ENCODE assay signal across 7 cellular contexts in the genomic region with DNA sequence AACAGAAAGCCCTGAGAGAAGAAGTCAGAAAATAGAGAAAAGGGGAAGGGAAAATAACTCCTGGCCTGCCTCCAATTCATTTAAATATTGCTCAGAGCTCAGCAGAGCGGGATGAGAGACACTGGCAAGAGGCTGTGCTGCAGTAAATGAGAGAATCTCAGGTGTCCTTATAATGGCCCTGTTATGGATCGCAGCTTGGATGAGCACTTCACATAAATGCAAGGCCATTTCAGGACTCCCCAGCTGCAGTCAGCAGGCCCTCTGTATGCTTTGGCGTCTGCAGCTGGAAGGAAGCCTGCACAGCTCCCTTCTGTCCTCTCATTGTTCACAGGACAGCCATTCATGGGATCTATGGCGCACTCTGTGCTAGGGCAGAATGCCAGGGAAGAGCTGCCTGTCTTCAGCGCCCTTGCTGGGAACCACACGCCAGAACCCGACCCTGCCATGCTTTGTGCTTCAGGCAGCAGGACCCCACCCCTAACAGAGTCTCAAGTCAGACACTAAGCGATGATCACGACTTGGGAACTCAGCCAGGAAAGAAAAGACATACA. TPM values are rescaled to one million over a fixed set of nuclear protein-coding genes. Genes with fewer than 3 reads are reported as not detected.
A peak's percentile ranks its signal among the peaks of the same experiment; 100 is the strongest.
DNase-seq lines count a peak whose midpoint lies in the region; ATAC-seq and FAIRE-seq lines count a peak whose summit lies in the region.

No MANE protein-coding gene starts in this region.

- H3K9me3 Mint-ChIP-seq in naive B cell = no peaks in the 10 kb centered on the region
- H3K9me3 Mint-ChIP-seq in activated T-helper 1 cell treated with anti-CD3 and anti-CD28 coated beads, Interleukin-12 subunit alpha, Interleukin-12 subunit beta, Interleukin-2, Interleukin-4 antibody, amounts not matched to agents 30 ng/mL and 10 ng/mL and 1 ng/mL, durations not matched to agents 14 hours and 24 hours and 36 hours = no peaks in the 10 kb centered on the region

- FAIRE-seq in GM19239 (lab: Jason Lieb, UNC) = peak; percentile 47

- H3K4me3 Mint-ChIP-seq in naive B cell = peak overlapping the region; percentile 44 to 87 (median 74)
- H3K4me3 Mint-ChIP-seq in activated T-helper 1 cell treated with anti-CD3 and anti-CD28 coated beads, Interleukin-12 subunit alpha, Interleukin-12 subunit beta, Interleukin-2, Interleukin-4 antibody, amounts not matched to agents 30 ng/mL and 10 ng/mL and 1 ng/mL, durations not matched to agents 14 hours and 24 hours and 36 hours = no peak overlapping the region

- H3K27ac Mint-ChIP-seq in naive B cell = peak overlapping the region in 5 of 6 donors; percentile 14 to 90 (median 36)
- H3K27ac Mint-ChIP-seq in activated T-helper 1 cell treated with anti-CD3 and anti-CD28 coated beads, Interleukin-12 subunit alpha, Interleukin-12 subunit beta, Interleukin-2, Interleukin-4 antibody, amounts not matched to agents 30 ng/mL and 10 ng/mL and 1 ng/mL, durations not matched to agents 14 hours and 24 hours and 36 hours = no peak overlapping the region

- DNase-seq in GM19239 (ENCODE audit: insufficient read length, low spot score) (peak; percentile 18), NOMO-1 treated with dmso at 0.1 percent for 144 hours (lab: John Stamatoyannopoulos, UW; ENCODE audit: unreplicated experiment) (peak; percentile 32), naive B cell (peak; percentile 39)
- DNase-seq in activated T-helper 1 cell treated with anti-CD3 and anti-CD28 coated beads, Interleukin-12 subunit alpha, Interleukin-12 subunit beta, Interleukin-2, Interleukin-4 antibody, amounts not matched to agents 30 ng/mL and 10 ng/mL and 1 ng/mL, durations not matched to agents 14 hours and 24 hours and 36 hours (ENCODE audit: low spot score) = no peak
- DNase-seq in central memory CD4-positive, alpha-beta T cell = no peak

- no peak overlapping the region for H3K4me3 ChIP-seq in ectodermal cell (ENCODE audit: insufficient read depth, low read depth, low read length)

- peaks cover 10% of the 10 kb centered on the region for H3K4me1 ChIP-seq in ectodermal cell (ENCODE audit: control insufficient read depth, insufficient read depth, low read length)

- 47 to 56% methylated on average over 9 of the region's 9 CpGs for WGBS in ectodermal cell, 2 experiments

- H3K36me3 ChIP-seq in ectodermal cell (ENCODE audit: control insufficient read depth, insufficient read depth, low read length) = no peaks in the 10 kb centered on the region

- ATAC-seq in HG03439 (IDR thresholded peaks at IDR 0.05; ENCODE audit: unreplicated experiment) = peak; percentile 75
- peak; percentile 79 to 94 for ATAC-seq in naive B cell (ENCODE audit: low read depth in 2 of 2)

- intact Hi-C loops in activated T-helper 1 cell treated with anti-CD3 and anti-CD28 coated beads, Interleukin-12 subunit alpha, Interleukin-12 subunit beta, Interleukin-2, Interleukin-4 antibody, amounts not matched to agents 30 ng/mL and 10 ng/mL and 1 ng/mL, durations not matched to agents 14 hours and 24 hours and 36 hours (cut with micrococcal nuclease) = no loop called here

- peaks cover 17 to 20% (median 19%) of the 10 kb centered on the region in 3 donors for H3K4me1 Mint-ChIP-seq in naive B cell
- peaks cover 7% of the 10 kb centered on the region for H3K4me1 Mint-ChIP-seq in activated T-helper 1 cell treated with anti-CD3 and anti-CD28 coated beads, Interleukin-12 subunit alpha, Interleukin-12 subunit beta, Interleukin-2, Interleukin-4 antibody, amounts not matched to agents 30 ng/mL and 10 ng/mL and 1 ng/mL, durations not matched to agents 14 hours and 24 hours and 36 hours (ENCODE audit: low read depth)

- H3K9me3 ChIP-seq in ectodermal cell (ENCODE audit: control insufficient read depth, low read length) = no peaks in the 10 kb centered on the region

- no peaks in the 10 kb centered on the region for H3K36me3 Mint-ChIP-seq in naive B cell
- H3K36me3 Mint-ChIP-seq in activated T-helper 1 cell treated with anti-CD3 and anti-CD28 coated beads, Interleukin-12 subunit alpha, Interleukin-12 subunit beta, Interleukin-2, Interleukin-4 antibody, amounts not matched to agents 30 ng/mL and 10 ng/mL and 1 ng/mL, durations not matched to agents 14 hours and 24 hours and 36 hours (ENCODE audit: low read depth) = no peaks in the 10 kb centered on the region

- H3K27ac ChIP-seq in ectodermal cell (ENCODE audit: insufficient read depth, low read depth, low read length, poor library complexity, severe bottlenecking) = peak overlapping the region; percentile 53

- H3K27me3 ChIP-seq in ectodermal cell (ENCODE audit: control insufficient read depth, insufficient read depth, low read length, poor library complexity, severe bottlenecking) = no peaks in the 10 kb centered on the region

- H3K27me3 Mint-ChIP-seq in naive B cell = no peaks in the 10 kb centered on the region
- H3K27me3 Mint-ChIP-seq in activated T-helper 1 cell treated with anti-CD3 and anti-CD28 coated beads, Interleukin-12 subunit alpha, Interleukin-12 subunit beta, Interleukin-2, Interleukin-4 antibody, amounts not matched to agents 30 ng/mL and 10 ng/mL and 1 ng/mL, durations not matched to agents 14 hours and 24 hours and 36 hours (ENCODE audit: insufficient read depth) = peaks cover 18% of the 10 kb centered on the region

RNA-seq across cellular contexts. Expression of gene ABCB10, which starts 20.7 kb away (rescaled TPM):
- 12.3 TPM for polyA plus RNA-seq in ectodermal cell (2013, experiment 1 of 4)
- polyA plus RNA-seq in ectodermal cell (2013, experiment 2 of 4) = 13.6 TPM
- 10.8 TPM for polyA plus RNA-seq in ectodermal cell (2013, experiment 3 of 4)
- polyA plus RNA-seq in ectodermal cell (2013, experiment 4 of 4) = 10.9 TPM
- 10 to 100 TPM in 4 of 6 donors, 1 to 10 TPM in 2; 8.0 to 26.2 (median 11.5) TPM for polyA plus RNA-seq in naive B cell (ENCODE audit: low read depth in 6 of 6)
- 46.2 and 47.0 TPM in 2 replicates for total RNA-seq in activated T-helper 1 cell treated with anti-CD3 and anti-CD28 coated beads, Interleukin-12 subunit alpha, Interleukin-12 subunit beta, Interleukin-2, Interleukin-4 antibody, amounts not matched to agents 30 ng/mL and 10 ng/mL and 1 ng/mL, durations not matched to agents 14 hours and 24 hours and 36 hours

RNA-seq across cellular contexts. Expression of gene TAF5L, which starts 46.7 kb away (rescaled TPM):
- polyA plus RNA-seq in ectodermal cell (2013, experiment 1 of 4) = 25.2 TPM
- 27.8 TPM for polyA plus RNA-seq in ectodermal cell (2013, experiment 2 of 4)
- 21.2 TPM for polyA plus RNA-seq in ectodermal cell (2013, experiment 3 of 4)
- polyA plus RNA-seq in ectodermal cell (2013, experiment 4 of 4) = 21.1 TPM
- 1 to 10 TPM; 4.5 to 7.8 (median 5.1) TPM for polyA plus RNA-seq in naive B cell (ENCODE audit: low read depth in 6 of 6)
- total RNA-seq in activated T-helper 1 cell treated with anti-CD3 and anti-CD28 coated beads, Interleukin-12 subunit alpha, Interleukin-12 subunit beta, Interleukin-2, Interleukin-4 antibody, amounts not matched to agents 30 ng/mL and 10 ng/mL and 1 ng/mL, durations not matched to agents 14 hours and 24 hours and 36 hours = 35.8 and 37.9 TPM in 2 replicates

RNA-seq across cellular contexts. Expression of gene URB2, which starts 46.9 kb away (rescaled TPM):
- polyA plus RNA-seq in ectodermal cell (2013, experiment 1 of 4) = 14.3 TPM
- 18.3 TPM for polyA plus RNA-seq in ectodermal cell (2013, experiment 2 of 4)
- polyA plus RNA-seq in ectodermal cell (2013, experiment 3 of 4) = 9.8 TPM
- polyA plus RNA-seq in ectodermal cell (2013, experiment 4 of 4) = 11.6 TPM
- polyA plus RNA-seq in naive B cell (ENCODE audit: low read depth in 6 of 6) = 1 to 10 TPM; 4.9 to 9.4 (median 5.5) TPM
- 37.3 and 38.4 TPM in 2 replicates for total RNA-seq in activated T-helper 1 cell treated with anti-CD3 and anti-CD28 coated beads, Interleukin-12 subunit alpha, Interleukin-12 subunit beta, Interleukin-2, Interleukin-4 antibody, amounts not matched to agents 30 ng/mL and 10 ng/mL and 1 ng/mL, durations not matched to agents 14 hours and 24 hours and 36 hours

Comparison
In these comparisons a context has a peak if more than half of its experiments do, and no peak if none do; other contexts are left out.
1. DNase-seq: peak in GM19239 (single experiment), NOMO-1 treated with dmso at 0.1 percent for 144 hours (single experiment) and naive B cell (single experiment); none in activated T-helper 1 cell treated with anti-CD3 and anti-CD28 coated beads, Interleukin-12 subunit alpha, Interleukin-12 subunit beta, Interleukin-2, Interleukin-4 antibody, amounts not matched to agents 30 ng/mL and 10 ng/mL and 1 ng/mL, durations not matched to agents 14 hours and 24 hours and 36 hours (single experiment) and central memory CD4-positive, alpha-beta T cell (single experiment).